ENCODE assay signal across 8 cellular contexts in genomic region chr9:127776195-127776918, GRCh38. TPM values are rescaled to one million over a fixed set of nuclear protein-coding genes. Genes with fewer than 3 reads are reported as not detected.
DNase-seq lines count a peak whose midpoint lies in the region; ATAC-seq and TF ChIP-seq lines count a peak whose summit lies in the region.

No MANE protein-coding gene starts in this region.

- peaks cover 56% of the 10 kb centered on the region for H3K4me1 Mint-ChIP-seq in activated T-helper 1 cell treated with anti-CD3 and anti-CD28 coated beads, Interleukin-12 subunit alpha, Interleukin-12 subunit beta, Interleukin-2, Interleukin-4 antibody, amounts not matched to agents 30 ng/mL and 10 ng/mL and 1 ng/mL, durations not matched to agents 14 hours and 24 hours and 36 hours (ENCODE audit: low read depth)

- H3K27me3 Mint-ChIP-seq in activated T-helper 1 cell treated with anti-CD3 and anti-CD28 coated beads, Interleukin-12 subunit alpha, Interleukin-12 subunit beta, Interleukin-2, Interleukin-4 antibody, amounts not matched to agents 30 ng/mL and 10 ng/mL and 1 ng/mL, durations not matched to agents 14 hours and 24 hours and 36 hours (ENCODE audit: insufficient read depth), result no peaks in the 10 kb centered on the region

- H3K27ac Mint-ChIP-seq in activated T-helper 1 cell treated with anti-CD3 and anti-CD28 coated beads, Interleukin-12 subunit alpha, Interleukin-12 subunit beta, Interleukin-2, Interleukin-4 antibody, amounts not matched to agents 30 ng/mL and 10 ng/mL and 1 ng/mL, durations not matched to agents 14 hours and 24 hours and 36 hours, result peak overlapping the region; percentile 100

- in situ Hi-C loops in transverse colon (cut with MboI; ENCODE audit: low pct_ligation_motif_present in 1 of 4, low pct_unique_long_range_greater_than_20kb in 1 of 4, low sequenced_read_pairs in 3 of 4), result loop anchor here in 1 of 4 donors (25.0 kb wide), 1 partner anchor 136 kb away; the partner anchor contains the start of gene ST6GALNAC4

- H3K4me3 ChIP-seq in NT2/D1 (ENCODE audit: insufficient read length, low read depth) (no peak overlapping the region), muscle layer of duodenum (ENCODE audit: low read depth in 1 of 2, low read length in 2 of 2) (peak overlapping the region; percentile 28 to 35), transverse colon (peak overlapping the region in 2 of 4 donors; percentile 15 to 27)

- H3K9me3 ChIP-seq in NT2/D1 (ENCODE audit: insufficient read depth, low read length) (no peaks in the 10 kb centered on the region), muscle layer of duodenum (ENCODE audit: control insufficient read depth in 1 of 2, low read length in 2 of 2) (no peaks in the 10 kb centered on the region), transverse colon (no peaks in the 10 kb centered on the region)

- TF ChIP-seq POLR2A in transverse colon (IDR thresholded peaks at IDR 0.05), result no peak

- 70 to 83% methylated on average over 1 to 13 of the region's 15 CpGs for WGBS in transverse colon (ENCODE audit: low coverage in 1 of 2), 2 donors

- peak; percentile 56 for DNase-seq in NT2/D1 (ENCODE audit: low read depth, low spot score)
- DNase-seq in activated T-helper 1 cell treated with anti-CD3 and anti-CD28 coated beads, Interleukin-12 subunit alpha, Interleukin-12 subunit beta, Interleukin-2, Interleukin-4 antibody, amounts not matched to agents 30 ng/mL and 10 ng/mL and 1 ng/mL, durations not matched to agents 14 hours and 24 hours and 36 hours (ENCODE audit: low spot score), result peak; percentile 73
- peak; percentile 78 for DNase-seq in transverse colon

- intact Hi-C loops in activated T-helper 1 cell treated with anti-CD3 and anti-CD28 coated beads, Interleukin-12 subunit alpha, Interleukin-12 subunit beta, Interleukin-2, Interleukin-4 antibody, amounts not matched to agents 30 ng/mL and 10 ng/mL and 1 ng/mL, durations not matched to agents 14 hours and 24 hours and 36 hours (cut with micrococcal nuclease), result loop anchor here (1.0 to 10.0 kb wide), 3 partner anchors 9 to 552 kb away; partner anchors contain the start of gene ZNF79
- intact Hi-C loops in transverse colon (cut with DNase I; ENCODE audit: low total_unique reads), result no loop called here

- H3K36me3 ChIP-seq in NT2/D1 (ENCODE audit: insufficient read depth, insufficient read length, low read length) (no peaks in the 10 kb centered on the region), muscle layer of duodenum (ENCODE audit: control insufficient read depth in 1 of 2, insufficient read depth in 2 of 2, low read length in 2 of 2) (no peaks in the 10 kb centered on the region), transverse colon (no peaks in the 10 kb centered on the region)

- H3K27ac ChIP-seq in muscle layer of duodenum (ENCODE audit: low read length) (no peak overlapping the region), transverse colon (peak overlapping the region; percentile 22 to 85 (median 74))

- peaks cover 22% of the 10 kb centered on the region for H3K36me3 Mint-ChIP-seq in activated T-helper 1 cell treated with anti-CD3 and anti-CD28 coated beads, Interleukin-12 subunit alpha, Interleukin-12 subunit beta, Interleukin-2, Interleukin-4 antibody, amounts not matched to agents 30 ng/mL and 10 ng/mL and 1 ng/mL, durations not matched to agents 14 hours and 24 hours and 36 hours (ENCODE audit: low read depth)

- no peaks in the 10 kb centered on the region for H3K9me3 Mint-ChIP-seq in activated T-helper 1 cell treated with anti-CD3 and anti-CD28 coated beads, Interleukin-12 subunit alpha, Interleukin-12 subunit beta, Interleukin-2, Interleukin-4 antibody, amounts not matched to agents 30 ng/mL and 10 ng/mL and 1 ng/mL, durations not matched to agents 14 hours and 24 hours and 36 hours

- H3K27me3 ChIP-seq in NT2/D1 (ENCODE audit: insufficient read depth, insufficient read length), result no peaks in the 10 kb centered on the region
- H3K27me3 ChIP-seq in muscle layer of duodenum (ENCODE audit: low read depth, low read length), result no peaks in the 10 kb centered on the region
- no peaks in the 10 kb centered on the region for H3K27me3 ChIP-seq in transverse colon

- ATAC-seq in GM19463 (IDR thresholded peaks at IDR 0.05; ENCODE audit: unreplicated experiment), result peak; percentile 34
- no peak for ATAC-seq in GM18867 (IDR thresholded peaks at IDR 0.05; ENCODE audit: unreplicated experiment)
- ATAC-seq in GM19452 (IDR thresholded peaks at IDR 0.05; ENCODE audit: unreplicated experiment), result no peak
- ATAC-seq in GM19328 (IDR thresholded peaks at IDR 0.05; ENCODE audit: unreplicated experiment), result no peak

- no peak for TF ChIP-seq CTCF in transverse colon (IDR thresholded peaks at IDR 0.05)

- H3K9ac ChIP-seq in NT2/D1 (ENCODE audit: insufficient read length, low read depth), result peak overlapping the region; percentile 4

- H3K4me3 Mint-ChIP-seq in activated T-helper 1 cell treated with anti-CD3 and anti-CD28 coated beads, Interleukin-12 subunit alpha, Interleukin-12 subunit beta, Interleukin-2, Interleukin-4 antibody, amounts not matched to agents 30 ng/mL and 10 ng/mL and 1 ng/mL, durations not matched to agents 14 hours and 24 hours and 36 hours, result peak overlapping the region; percentile 100

- H3K4me1 ChIP-seq in NT2/D1 (ENCODE audit: insufficient read depth, insufficient read length) (peaks cover 36% of the 10 kb centered on the region), muscle layer of duodenum (ENCODE audit: control insufficient read depth in 1 of 2, insufficient read depth in 2 of 2, low read length in 2 of 2) (peaks cover 0 to 14% of the 10 kb centered on the region in 2 donors), transverse colon (peaks cover 0 to 15% (median 7%) of the 10 kb centered on the region in 4 donors)

- no peak for TF ChIP-seq EP300 in transverse colon (IDR thresholded peaks at IDR 0.05; ENCODE audit: low read depth)

RNA-seq across cellular contexts. Expression of gene SH2D3C, which starts 2.1 kb away (rescaled TPM):
- total RNA-seq in activated T-helper 1 cell treated with anti-CD3 and anti-CD28 coated beads, Interleukin-12 subunit alpha, Interleukin-12 subunit beta, Interleukin-2, Interleukin-4 antibody, amounts not matched to agents 30 ng/mL and 10 ng/mL and 1 ng/mL, durations not matched to agents 14 hours and 24 hours and 36 hours, result 30.0 and 30.4 TPM in 2 replicates
- total RNA-seq in transverse colon, result 10 to 100 TPM in 1 of 4 donors, 1 to 10 TPM in 3; 2.6 to 10.1 (median 3.9) TPM

RNA-seq across cellular contexts. Expression of gene CDK9, which starts 9.5 kb away (rescaled TPM):
- total RNA-seq in activated T-helper 1 cell treated with anti-CD3 and anti-CD28 coated beads, Interleukin-12 subunit alpha, Interleukin-12 subunit beta, Interleukin-2, Interleukin-4 antibody, amounts not matched to agents 30 ng/mL and 10 ng/mL and 1 ng/mL, durations not matched to agents 14 hours and 24 hours and 36 hours, result 97.3 and 105 TPM in 2 replicates
- 10 to 100 TPM; 32.6 to 78.9 (median 49.3) TPM for total RNA-seq in transverse colon

RNA-seq across cellular contexts. Expression of gene FPGS, which starts 26.3 kb away (rescaled TPM):
- 128 and 130 TPM in 2 replicates for total RNA-seq in activated T-helper 1 cell treated with anti-CD3 and anti-CD28 coated beads, Interleukin-12 subunit alpha, Interleukin-12 subunit beta, Interleukin-2, Interleukin-4 antibody, amounts not matched to agents 30 ng/mL and 10 ng/mL and 1 ng/mL, durations not matched to agents 14 hours and 24 hours and 36 hours
- 100 to 1,000 TPM in 1 of 4 donors, 10 to 100 TPM in 3; 31.4 to 144 (median 74.8) TPM for total RNA-seq in transverse colon

RNA-seq across cellular contexts. Expression of gene TOR2A, which starts 41.3 kb away (rescaled TPM):
- total RNA-seq in activated T-helper 1 cell treated with anti-CD3 and anti-CD28 coated beads, Interleukin-12 subunit alpha, Interleukin-12 subunit beta, Interleukin-2, Interleukin-4 antibody, amounts not matched to agents 30 ng/mL and 10 ng/mL and 1 ng/mL, durations not matched to agents 14 hours and 24 hours and 36 hours, result 16.6 and 18.9 TPM in 2 replicates
- total RNA-seq in transverse colon, result 100 to 1,000 TPM in 1 of 4 donors, 10 to 100 TPM in 3; 31.4 to 126 (median 48.1) TPM
